ENCODE assay signal across 20 cellular contexts in the genomic region with DNA sequence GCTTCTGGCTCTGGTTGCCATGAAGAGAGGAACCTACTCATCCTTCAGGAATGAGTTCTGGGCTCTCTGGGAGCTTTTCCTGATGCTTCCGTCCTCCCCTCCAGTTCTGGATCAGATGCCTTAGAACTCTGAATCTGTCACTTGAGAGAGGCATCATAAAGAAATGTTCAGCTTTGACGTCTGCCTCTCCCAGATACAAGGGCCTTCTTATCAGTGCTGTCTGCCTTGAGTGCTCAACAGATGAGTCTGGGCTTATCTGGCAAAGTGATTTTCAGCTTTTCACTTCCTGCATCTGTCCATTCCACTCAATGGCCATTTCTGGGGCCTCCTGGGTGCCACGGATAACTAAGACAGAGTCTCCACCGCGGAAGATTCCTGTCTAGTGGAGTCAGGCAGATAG. TPM values are rescaled to one million over a fixed set of nuclear protein-coding genes. Genes with fewer than 3 reads are reported as not detected.
DNase-seq lines count a peak whose midpoint lies in the region; TF ChIP-seq lines count a peak whose summit lies in the region.
"Had no signal": no experiment of that assay in that cellular context is flagged by ENCODE, and none has a peak within 500 bp of the region (broad histone marks: within the 10 kb centered on the region; RNA-seq: fewer than 3 reads in every experiment).

No MANE protein-coding gene starts in this region.

- no peak overlapping the region for H2BK12ac ChIP-seq in trophoblast cell (ENCODE audit: low read length)

- TF ChIP-seq CTCF in Peyer's patch (IDR thresholded peaks at IDR 0.05) (no peak), fibroblast of lung (conservative IDR thresholded peaks at IDR 0.05 in 1 of 2, IDR thresholded peaks at IDR 0.05 in 1 of 2; ENCODE audit: low read depth in 1 of 2, low read length in 2 of 2) (no peak), RWPE1 (conservative IDR thresholded peaks at IDR 0.05; ENCODE audit: low read depth) (no peak)

- H3K4me3 ChIP-seq in Peyer's patch (no peak overlapping the region), fibroblast of lung (replicated peaks in 1 of 4; ENCODE audit: control extremely low read depth in 1 of 4, insufficient read depth in 1 of 4, low read depth in 3 of 4, low read length in 4 of 4) (no peak overlapping the region), trophoblast cell (ENCODE audit: low read depth, low read length) (no peak overlapping the region)
- H3K4me3 ChIP-seq: left lung, skin epidermis, thyroid gland had no signal

- DNase-seq in GM03348 (ENCODE audit: low spot score), result peak; percentile 73
- DNase-seq in Peyer's patch, result peak in 1 of 3 donors; percentile 54
- peak; percentile 21 to 65 for DNase-seq in fibroblast of lung (ENCODE audit: low read depth in 2 of 2)
- DNase-seq in trophoblast cell, result peak; percentile 85 to 91
- DNase-seq in NCI-H146 (lab: John Stamatoyannopoulos, UW), result no peak
- no peak for DNase-seq in RWPE1 (ENCODE audit: low spot score)
- DNase-seq in hippocampal formation (lab: John Stamatoyannopoulos, UW), result no peak
- no peak for DNase-seq in activated naive CD4-positive, alpha-beta T cell treated with Interleukin-2 at 50 U/mL for 16 hours
- DNase-seq: activated CD4-positive, alpha-beta T cell treated with anti-CD3 and anti-CD28 coated beads for 48 hours; activated naive CD4-positive, alpha-beta T cell treated with anti-CD3 and anti-CD28 coated beads for 36 hours; C1 segment of cervical spinal cord; DND-41; Karpas-422; left lung; naive thymus-derived CD4-positive, alpha-beta T cell; SHP77 treated with DMSO at 0.1 percent for 48 hours; thyroid gland had no signal

- H2AFZ ChIP-seq in fibroblast of lung (ENCODE audit: low read length) (peak overlapping the region; percentile 44), trophoblast cell (ENCODE audit: insufficient read depth, low read length, poor library complexity) (peak overlapping the region; percentile 4)

- no peak overlapping the region for H3K23ac ChIP-seq in trophoblast cell (ENCODE audit: low read length)

- H4K91ac ChIP-seq in trophoblast cell (ENCODE audit: low read depth, low read length), result no peak overlapping the region

- no peak overlapping the region for H4K8ac ChIP-seq in trophoblast cell (ENCODE audit: low read depth, low read length)

- no peak overlapping the region for H4K12ac ChIP-seq in trophoblast cell (ENCODE audit: low read depth, low read length)

- H3K9me3 ChIP-seq in Peyer's patch (no peaks in the 10 kb centered on the region), fibroblast of lung (ENCODE audit: control insufficient read depth, insufficient read depth, low read depth, low read length) (no peaks in the 10 kb centered on the region), trophoblast cell (ENCODE audit: insufficient read depth, low read depth, low read length) (no peaks in the 10 kb centered on the region)
- H3K9me3 ChIP-seq: left lung, thyroid gland had no signal

- H3K79me2 ChIP-seq in fibroblast of lung (ENCODE audit: control insufficient read depth, insufficient read depth, low read length) (no peaks in the 10 kb centered on the region), trophoblast cell (ENCODE audit: control insufficient read depth, insufficient read depth, low read length, poor library complexity) (no peaks in the 10 kb centered on the region)

- H3K4ac ChIP-seq in trophoblast cell (ENCODE audit: low read depth, low read length), result no peak overlapping the region

- no peak overlapping the region for H3K18ac ChIP-seq in trophoblast cell (ENCODE audit: low read length)

- POLR2A ChIA-PET in RWPE1 (lab: Yijun Ruan, JAX; ENCODE audit: low non-redundant PET), result no interaction called here

- H3K79me1 ChIP-seq in trophoblast cell (ENCODE audit: low read length), result peaks cover 6% of the 10 kb centered on the region

- H3K27me3 ChIP-seq in Peyer's patch (no peaks in the 10 kb centered on the region), fibroblast of lung (ENCODE audit: control insufficient read depth, insufficient read depth, low read length) (no peaks in the 10 kb centered on the region), trophoblast cell (ENCODE audit: insufficient read depth, low read length) (no peaks in the 10 kb centered on the region)
- H3K27me3 ChIP-seq: thyroid gland had no signal

- no peak overlapping the region for H2BK120ac ChIP-seq in trophoblast cell (ENCODE audit: insufficient read depth, low read length, poor library complexity)

- peak overlapping the region in 3 of 4 donors; percentile 15 to 46 (median 31) for H3K27ac ChIP-seq in Peyer's patch
- no peak overlapping the region for H3K27ac ChIP-seq in fibroblast of lung (ENCODE audit: insufficient read depth, low read length)
- H3K27ac ChIP-seq in trophoblast cell (ENCODE audit: low read depth, low read length), result no peak overlapping the region
- no peak overlapping the region for H3K27ac ChIP-seq in RWPE1
- H3K27ac ChIP-seq: left lung, skin epidermis, thyroid gland had no signal

- WGBS in trophoblast cell (ENCODE audit: extremely low coverage, insufficient coverage, insufficient read length), result no CpG with 5 or more reads among the region's 5 CpGs

- H2AK5ac ChIP-seq in trophoblast cell (ENCODE audit: low read length), result no peak overlapping the region

- H3K4me1 ChIP-seq in Peyer's patch (no peaks in the 10 kb centered on the region), fibroblast of lung (ENCODE audit: control insufficient read depth, extremely low read depth, insufficient read depth, low read length) (peaks cover 4% of the 10 kb centered on the region), trophoblast cell (ENCODE audit: control insufficient read depth in 1 of 2, insufficient read depth in 2 of 2, low read length in 2 of 2) (peaks cover 0 to 3% of the 10 kb centered on the region in 2 experiments)
- H3K4me1 ChIP-seq: left lung, thyroid gland had no signal

- H3K36me3 ChIP-seq in Peyer's patch, result no peaks in the 10 kb centered on the region
- no peaks in the 10 kb centered on the region for H3K36me3 ChIP-seq in fibroblast of lung (ENCODE audit: control insufficient read depth, insufficient read depth, low read length)
- H3K36me3 ChIP-seq in trophoblast cell (ENCODE audit: control insufficient read depth in 1 of 2, insufficient read depth in 2 of 2, low read length in 2 of 2), result no peaks in the 10 kb centered on the region
- H3K36me3 ChIP-seq: left lung, thyroid gland had no signal

- no peak overlapping the region for H2BK5ac ChIP-seq in trophoblast cell (ENCODE audit: low read depth, low read length, poor library complexity)

- H3K9ac ChIP-seq in fibroblast of lung (ENCODE audit: insufficient read depth, low read length) (no peak overlapping the region), trophoblast cell (ENCODE audit: low read length) (no peak overlapping the region)

- H4K20me1 ChIP-seq in fibroblast of lung (ENCODE audit: control insufficient read depth, extremely low read depth, insufficient read depth, low read length), result no peaks in the 10 kb centered on the region

- CTCF ChIA-PET in RWPE1 (lab: Yijun Ruan, JAX), result interaction anchor here (0.5 to 0.7 kb wide), 2 partner anchors 193 to 1606 kb away, joined by 3 read pairs; no protein-coding TSS in a partner anchor

- H3K14ac ChIP-seq in trophoblast cell (ENCODE audit: low read length), result no peak overlapping the region

- no peak for TF ChIP-seq POLR2A in Peyer's patch (IDR thresholded peaks at IDR 0.05)

- H3K4me2 ChIP-seq in fibroblast of lung (ENCODE audit: extremely low read depth, insufficient read depth, low read length) (no peak overlapping the region), trophoblast cell (ENCODE audit: low read length) (no peak overlapping the region)

RNA-seq across cellular contexts. Expression of a gene that starts 12.3 kb away (rescaled TPM):
- total RNA-seq in Peyer's patch (10 to 100 TPM in 1 of 4 donors, 1 to 10 TPM in 3; 6.5 to 13.6 (median 8.2) TPM), fibroblast of lung (5.0 and 5.1 TPM in 2 replicates)
- 2.9 and 3.0 TPM in 2 replicates for polyA plus RNA-seq in fibroblast of lung
- polyA plus RNA-seq in fibroblast of lung (2012), result 2.0 and 2.5 TPM in 2 replicates
- 0.24 and 0.26 TPM in 2 replicates for polyA minus RNA-seq in fibroblast of lung (ENCODE audit: low replicate concordance)
- polyA plus RNA-seq in trophoblast cell (2013), result 19.6 TPM in 2 replicates

RNA-seq across cellular contexts. Expression of a gene that starts 53.5 kb away (rescaled TPM):
- total RNA-seq in Peyer's patch (not detected), fibroblast of lung (not detected in 2 replicates)
- not detected in 2 replicates for polyA plus RNA-seq in fibroblast of lung
- not detected in 2 replicates for polyA plus RNA-seq in fibroblast of lung (2012)
- not detected in 2 replicates for polyA minus RNA-seq in fibroblast of lung (ENCODE audit: low replicate concordance)
- polyA plus RNA-seq in trophoblast cell (2013), result 0.10 and 0.14 TPM in 2 replicates
- total RNA-seq: activated naive CD4-positive, alpha-beta T cell treated with anti-CD3 and anti-CD28 coated beads for 36 hours; left lung; naive thymus-derived CD4-positive, alpha-beta T cell; posterior vena cava; T-helper 2 cell treated with Interferon-gamma antibody and Interleukin-4, amounts not matched to agents 100 ng/mL and 5 ng/mL, for 36 hours; thyroid gland had no signal
- polyA plus RNA-seq: naive thymus-derived CD4-positive, alpha-beta T cell had no signal

RNA-seq across cellular contexts. Expression of a gene that starts 54.8 kb away (rescaled TPM):
- total RNA-seq in Peyer's patch, result 10 to 100 TPM in 2 of 4 donors, 1 to 10 TPM in 2; 2.5 to 19.0 (median 10.4) TPM
- total RNA-seq in fibroblast of lung, result not detected in 2 replicates
- not detected in 2 replicates for polyA plus RNA-seq in fibroblast of lung
- not detected in 2 replicates for polyA plus RNA-seq in fibroblast of lung (2012)
- polyA minus RNA-seq in fibroblast of lung (ENCODE audit: low replicate concordance), result not detected in 2 replicates
- not detected in 2 replicates for polyA plus RNA-seq in trophoblast cell (2013)
- total RNA-seq: activated naive CD4-positive, alpha-beta T cell treated with anti-CD3 and anti-CD28 coated beads for 36 hours; left lung; naive thymus-derived CD4-positive, alpha-beta T cell; posterior vena cava; T-helper 2 cell treated with Interferon-gamma antibody and Interleukin-4, amounts not matched to agents 100 ng/mL and 5 ng/mL, for 36 hours; thyroid gland had no signal
- polyA plus RNA-seq: naive thymus-derived CD4-positive, alpha-beta T cell had no signal

Comparison
In these comparisons a context has a peak if more than half of its experiments do, and no peak if none do; other contexts are left out.
1. DNase-seq: peak in GM03348 (single experiment), fibroblast of lung (2 of 2) and trophoblast cell (2 of 2); none in NCI-H146 (single experiment), RWPE1 (single experiment), hippocampal formation (0 of 2) and activated naive CD4-positive, alpha-beta T cell treated with Interleukin-2 at 50 U/mL for 16 hours (single experiment).
2. H3K27ac ChIP-seq: peak in Peyer's patch (3 of 4); none in fibroblast of lung (single experiment), trophoblast cell (single experiment) and RWPE1 (single experiment).